ENCODE assay signal across 2 cellular contexts in genomic region chr11:66413167-66413566, GRCh38.
TF ChIP-seq lines count a peak whose summit lies in the region.

No MANE protein-coding gene starts in this region.

TF ChIP-seq in GM23338, 12 proteins besides CTCF, POLR2A, EP300 and RAD21 (continued from another document):
- no peak for TF ChIP-seq ZNF462 (CRISPR knock-in tag; IDR thresholded peaks at IDR 0.05)
- no peak for TF ChIP-seq ZNF331 (CRISPR knock-in tag; IDR thresholded peaks at IDR 0.05; ENCODE audit: low read depth)
- TF ChIP-seq REST (IDR thresholded peaks at IDR 0.05; ENCODE audit: unreplicated experiment): no peak
- TF ChIP-seq, protein P1, sequence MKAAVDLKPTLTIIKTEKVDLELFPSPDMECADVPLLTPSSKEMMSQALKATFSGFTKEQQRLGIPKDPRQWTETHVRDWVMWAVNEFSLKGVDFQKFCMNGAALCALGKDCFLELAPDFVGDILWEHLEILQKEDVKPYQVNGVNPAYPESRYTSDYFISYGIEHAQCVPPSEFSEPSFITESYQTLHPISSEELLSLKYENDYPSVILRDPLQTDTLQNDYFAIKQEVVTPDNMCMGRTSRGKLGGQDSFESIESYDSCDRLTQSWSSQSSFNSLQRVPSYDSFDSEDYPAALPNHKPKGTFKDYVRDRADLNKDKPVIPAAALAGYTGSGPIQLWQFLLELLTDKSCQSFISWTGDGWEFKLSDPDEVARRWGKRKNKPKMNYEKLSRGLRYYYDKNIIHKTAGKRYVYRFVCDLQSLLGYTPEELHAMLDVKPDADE (IDR thresholded peaks at IDR 0.05): no peak
- TF ChIP-seq ZNF114 (CRISPR knock-in tag; IDR thresholded peaks at IDR 0.05): no peak
- TF ChIP-seq JUNB (IDR thresholded peaks at IDR 0.05; ENCODE audit: unreplicated experiment): no peak
- TF ChIP-seq EZH2phosphoT487 (IDR thresholded peaks at IDR 0.05; ENCODE audit: unreplicated experiment): no peak
- no peak for TF ChIP-seq EZH2 (IDR thresholded peaks at IDR 0.05; ENCODE audit: low read depth, unreplicated experiment)
- TF ChIP-seq CREB1 (CRISPR knock-in tag; IDR thresholded peaks at IDR 0.05; ENCODE audit: low read depth): no peak

TF ChIP-seq in WTC11, 78 proteins besides CTCF, POLR2A, EP300 and RAD21 (continued from another document):
- TF ChIP-seq AR (CRISPR knock-in tag; IDR thresholded peaks at IDR 0.05): no peak
